7 cellular contexts compared by ENCODE assay signal in the genomic region with DNA sequence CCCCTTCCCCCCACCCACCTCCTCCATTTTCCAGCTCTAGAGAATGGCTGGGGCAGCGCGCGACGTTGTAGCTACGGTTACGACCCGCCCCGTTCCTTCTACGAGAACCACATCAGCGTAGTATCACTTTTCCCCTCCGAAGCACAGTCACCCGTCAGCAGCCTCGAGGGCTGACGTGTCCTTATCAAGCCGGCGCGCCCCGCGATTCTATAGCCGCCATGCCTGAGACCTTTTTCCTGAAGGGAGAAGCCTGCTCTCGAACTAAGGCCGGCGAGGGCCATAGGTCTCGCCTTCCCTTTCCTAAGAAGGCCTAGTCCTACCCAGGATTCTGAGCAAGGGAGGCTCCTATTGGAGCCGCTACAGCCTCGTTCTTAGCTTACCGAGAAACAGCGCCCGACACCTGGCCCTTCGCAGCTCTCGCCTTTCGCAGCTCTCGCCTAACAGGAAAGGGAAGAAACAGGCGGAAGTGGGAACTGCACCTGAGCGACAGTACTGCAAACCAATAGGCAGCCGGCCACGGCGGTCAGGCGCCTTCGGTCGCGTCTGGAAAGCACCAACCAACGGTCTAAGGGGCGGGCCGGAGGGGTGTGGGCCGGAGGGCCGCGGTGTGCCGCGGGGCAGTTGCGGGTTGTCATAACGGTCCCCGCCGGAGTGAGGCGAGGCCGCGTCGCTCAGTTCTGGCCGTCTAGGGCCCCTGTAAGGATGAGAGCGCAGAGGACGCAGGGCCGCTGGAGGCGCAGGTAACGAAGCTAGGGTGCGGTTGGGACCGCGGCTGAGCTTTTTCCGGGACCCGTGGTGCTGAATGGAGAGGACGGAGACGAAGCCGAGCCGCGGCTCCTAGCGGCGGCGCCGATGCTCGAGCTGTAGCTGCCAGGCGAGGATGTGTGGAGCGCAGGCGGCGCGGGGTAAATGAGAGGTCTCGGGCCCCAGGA.
A peak's percentile ranks its signal among the peaks of the same experiment; 100 is the strongest.
DNase-seq lines count a peak whose midpoint lies in the region; ATAC-seq and TF ChIP-seq lines count a peak whose summit lies in the region.

A gene (plus strand): TSS at position 618 of the 932 bp plus-strand sequence. CDS start 470 bp downstream, outside the sequence.
A gene (minus strand): TSS at position 445 of the 932 bp plus-strand sequence. CDS start 1,522 bp downstream, outside the sequence.

- peak; percentile 98 for DNase-seq in NCI-H2029 treated with DMSO at 0.1 percent for 48 hours (lab: John Stamatoyannopoulos, UW)
- DNase-seq in T-helper 9 cell = peak; percentile 86
- DNase-seq in astrocyte of the hippocampus (ENCODE audit: low read depth, low spot score) = peak; percentile 99
- DNase-seq in hippocampal formation (lab: John Stamatoyannopoulos, UW) = peak; percentile 97 to 98
- peak; percentile 97 for DNase-seq in retinal pigment epithelial cell (ENCODE audit: low read depth)

- H3K4me3 ChIP-seq in retinal pigment epithelial cell (ENCODE audit: low read length) = peak within 1 kb of the TSS; percentile 98

- ATAC-seq in GM18508 (IDR thresholded peaks at IDR 0.05; ENCODE audit: insufficient read depth, unreplicated experiment) (peak; percentile 84), HG03025 (IDR thresholded peaks at IDR 0.05; ENCODE audit: low FRiP score, unreplicated experiment) (peak; percentile 92)

- peak; percentile 32 for TF ChIP-seq CTCF in retinal pigment epithelial cell (conservative IDR thresholded peaks at IDR 0.05; ENCODE audit: low read depth, low read length)

Comparison
In these comparisons a context has a peak if more than half of its experiments do, and no peak if none do; other contexts are left out.
1. Peak in every context shown above with its lines: DNase-seq, ATAC-seq and H3K4me3 ChIP-seq.